ENCODE assay signal across 2 cellular contexts in genomic region chr7:100173806-100174495, GRCh38.
TF ChIP-seq lines count a peak whose summit lies in the region.

No MANE protein-coding gene starts in this region.

TF ChIP-seq in SK-N-SH, 30 proteins besides CTCF, POLR2A, EP300 and RAD21:
- TF ChIP-seq FOSL2 (IDR thresholded peaks at IDR 0.05; ENCODE audit: borderline replicate concordance, low read depth) (no peak), USF1 (IDR thresholded peaks at IDR 0.05; ENCODE audit: borderline replicate concordance, low read depth) (no peak), FOXJ3 (CRISPR knock-in tag; IDR thresholded peaks at IDR 0.05) (no peak), RCOR1 (IDR thresholded peaks at IDR 0.05; ENCODE audit: low read length) (no peak), FOXM1 (IDR thresholded peaks at IDR 0.05; ENCODE audit: low read depth) (no peak), PBX3 (IDR thresholded peaks at IDR 0.05) (no peak), RFX5 (IDR thresholded peaks at IDR 0.05; ENCODE audit: low read length) (no peak), NRF1 (IDR thresholded peaks at IDR 0.05; ENCODE audit: low read depth, low read length) (no peak), REST (IDR thresholded peaks at IDR 0.05; ENCODE audit: low read depth, low read length) (no peak), GABPA (IDR thresholded peaks at IDR 0.05; ENCODE audit: low read depth) (no peak), RXRA (IDR thresholded peaks at IDR 0.05; ENCODE audit: borderline replicate concordance, low read depth) (no peak), TCF12 (IDR thresholded peaks at IDR 0.05) (no peak)
- TF ChIP-seq, protein P1, sequence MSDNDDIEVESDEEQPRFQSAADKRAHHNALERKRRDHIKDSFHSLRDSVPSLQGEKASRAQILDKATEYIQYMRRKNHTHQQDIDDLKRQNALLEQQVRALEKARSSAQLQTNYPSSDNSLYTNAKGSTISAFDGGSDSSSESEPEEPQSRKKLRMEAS (IDR thresholded peaks at IDR 0.05; ENCODE audit: low read depth): no peak
TF ChIP-seq in SK-N-SH: peak in this region for 0.

TF ChIP-seq in SK-N-SH treated with all-trans-retinoic acid at 6 μM for 48 hours, 23 proteins besides CTCF, POLR2A, EP300 and RAD21:
- no peak for TF ChIP-seq ZFP3 (CRISPR knock-in tag; IDR thresholded peaks at IDR 0.05)
